In the genomic region with DNA sequence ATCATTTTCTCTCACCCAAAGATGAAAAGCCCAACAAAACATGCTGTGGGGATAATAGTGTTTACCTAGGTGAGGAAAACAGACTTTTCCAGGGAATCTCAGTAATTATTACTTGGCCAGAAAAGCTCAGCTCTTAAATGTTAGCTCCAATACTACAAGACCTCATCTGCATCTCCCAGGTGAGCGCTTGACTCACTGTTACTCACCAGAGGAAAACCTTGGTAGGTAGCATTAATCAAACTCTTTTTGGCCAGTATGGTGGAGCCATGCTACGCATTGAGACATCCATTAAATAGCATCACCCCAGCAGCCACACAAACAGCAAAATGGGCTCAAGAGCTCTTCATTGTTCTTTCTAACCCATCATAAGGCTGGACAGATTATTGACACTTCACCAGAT, we compare ENCODE assay signal across 25 cellular contexts.
"Had no signal": no experiment of that assay in that cellular context is flagged by ENCODE, and none has a peak within 500 bp of the region (broad histone marks: within the 10 kb centered on the region; RNA-seq: fewer than 3 reads in every experiment).

No MANE protein-coding gene starts in this region.

- H3K27me3 ChIP-seq: body of pancreas, testis, vagina had no signal

- H3K27ac Mint-ChIP-seq: activated CD4-positive, alpha-beta T cell treated with anti-CD3 and anti-CD28 coated beads, Interleukin-2, amount 10 ng/mL, durations not matched to agents 7 days and 5 days; activated CD8-positive, alpha-beta T cell treated with anti-CD3 and anti-CD28 coated beads, Interleukin-2, amount 10 ng/mL, durations not matched to agents 7 days and 5 days; activated naive CD8-positive, alpha-beta T cell treated with anti-CD3 and anti-CD28 coated beads, Interleukin-2, amount 50 U/mL, for 24 hours; activated T-helper 1 cell treated with anti-CD3 and anti-CD28 coated beads, Interleukin-12 subunit alpha, Interleukin-12 subunit beta, Interleukin-2, Interleukin-4 antibody, amounts not matched to agents 30 ng/mL and 10 ng/mL and 1 ng/mL, durations not matched to agents 14 hours and 24 hours and 36 hours; dendritic cell treated with granulocyte-macrophage colony-stimulating factor and Interleukin-4, amounts not matched to agents 40 ng/mL and 50 ng/mL, for 4 days; progenitor cell of endocrine pancreas; type B pancreatic cell had no signal

- H3K4me3 ChIP-seq: body of pancreas, lung, testis, vagina had no signal

- H3K36me3 Mint-ChIP-seq: natural killer cell, type B pancreatic cell had no signal

- FAIRE-seq: TTC549 had no signal

- H3K9me3 ChIP-seq: body of pancreas, testis, vagina had no signal

- DNase-seq: activated CD4-positive, alpha-beta T cell treated with anti-CD3 and anti-CD28 coated beads, Interleukin-2, amount 10 ng/mL, durations not matched to agents 7 days and 5 days; activated CD4-positive, CD25-positive, alpha-beta regulatory T cell treated with anti-CD3 and anti-CD28 coated beads, Interleukin-2, amount 50 U/mL, for 72 hours; activated CD8-positive, alpha-beta T cell treated with anti-CD3 and anti-CD28 coated beads, Interleukin-2, amount 10 ng/mL, durations not matched to agents 7 days and 5 days; activated gamma-delta T cell; activated naive CD4-positive, alpha-beta T cell treated with anti-CD3 and anti-CD28 coated beads, Interleukin-2, amount 50 U/mL, for 16 hours; activated naive CD8-positive, alpha-beta T cell treated with anti-CD3 and anti-CD28 coated beads, Interleukin-2, amount 50 U/mL, for 24 hours; body of pancreas; effector CD4-positive, alpha-beta T cell; foreskin melanocyte; immature natural killer cell; midbrain; natural killer cell; stimulated activated CD4-positive, alpha-beta T cell treated with anti-CD3 and anti-CD28 coated beads, Interleukin-2, amount 100 ng/mL, for 48 hours; stimulated activated CD8-positive, alpha-beta memory T cell treated with anti-CD3 and anti-CD28 coated beads, Interleukin-4, amount 100 ng/mL, for 48 hours; stimulated activated naive CD4-positive, alpha-beta T cell; testis; WERI-Rb-1 had no signal

- H3K9me3 Mint-ChIP-seq: activated CD4-positive, alpha-beta T cell treated with anti-CD3 and anti-CD28 coated beads, Interleukin-2, amount 10 ng/mL, durations not matched to agents 7 days and 5 days; activated naive CD8-positive, alpha-beta T cell treated with anti-CD3 and anti-CD28 coated beads, Interleukin-2, amount 50 U/mL, for 24 hours; activated T-helper 1 cell treated with anti-CD3 and anti-CD28 coated beads, Interleukin-12 subunit alpha, Interleukin-12 subunit beta, Interleukin-2, Interleukin-4 antibody, amounts not matched to agents 30 ng/mL and 10 ng/mL and 1 ng/mL, durations not matched to agents 14 hours and 24 hours and 36 hours; dendritic cell treated with granulocyte-macrophage colony-stimulating factor and Interleukin-4, amounts not matched to agents 40 ng/mL and 50 ng/mL, for 4 days; type B pancreatic cell had no signal

- H3K27me3 Mint-ChIP-seq: activated CD4-positive, alpha-beta T cell treated with anti-CD3 and anti-CD28 coated beads, Interleukin-2, amount 10 ng/mL, durations not matched to agents 7 days and 5 days; activated naive CD8-positive, alpha-beta T cell treated with anti-CD3 and anti-CD28 coated beads, Interleukin-2, amount 50 U/mL, for 24 hours; dendritic cell treated with granulocyte-macrophage colony-stimulating factor and Interleukin-4, amounts not matched to agents 40 ng/mL and 50 ng/mL, for 4 days; progenitor cell of endocrine pancreas; type B pancreatic cell had no signal

- H3K27ac ChIP-seq: body of pancreas, testis, vagina, WERI-Rb-1 had no signal

- H3K36me3 ChIP-seq: WERI-Rb-1 had no signal

- H3K4me1 ChIP-seq: body of pancreas had no signal

- ATAC-seq: activated CD8-positive, alpha-beta T cell treated with anti-CD3 and anti-CD28 coated beads, Interleukin-2, amount 10 ng/mL, durations not matched to agents 7 days and 5 days; activated naive CD8-positive, alpha-beta T cell treated with anti-CD3 and anti-CD28 coated beads, Interleukin-2, amount 50 U/mL, for 24 hours; body of pancreas; left lobe of liver; natural killer cell had no signal

- H3K4me3 Mint-ChIP-seq: activated CD4-positive, alpha-beta T cell treated with anti-CD3 and anti-CD28 coated beads, Interleukin-2, amount 10 ng/mL, durations not matched to agents 7 days and 5 days; activated CD8-positive, alpha-beta T cell treated with anti-CD3 and anti-CD28 coated beads, Interleukin-2, amount 10 ng/mL, durations not matched to agents 7 days and 5 days; activated naive CD8-positive, alpha-beta T cell treated with anti-CD3 and anti-CD28 coated beads, Interleukin-2, amount 50 U/mL, for 24 hours; activated T-helper 1 cell treated with anti-CD3 and anti-CD28 coated beads, Interleukin-12 subunit alpha, Interleukin-12 subunit beta, Interleukin-2, Interleukin-4 antibody, amounts not matched to agents 30 ng/mL and 10 ng/mL and 1 ng/mL, durations not matched to agents 14 hours and 24 hours and 36 hours; dendritic cell treated with granulocyte-macrophage colony-stimulating factor and Interleukin-4, amounts not matched to agents 40 ng/mL and 50 ng/mL, for 4 days; immature natural killer cell; natural killer cell; type B pancreatic cell had no signal
